ENCODE assay signal across 21 cellular contexts in the genomic region with DNA sequence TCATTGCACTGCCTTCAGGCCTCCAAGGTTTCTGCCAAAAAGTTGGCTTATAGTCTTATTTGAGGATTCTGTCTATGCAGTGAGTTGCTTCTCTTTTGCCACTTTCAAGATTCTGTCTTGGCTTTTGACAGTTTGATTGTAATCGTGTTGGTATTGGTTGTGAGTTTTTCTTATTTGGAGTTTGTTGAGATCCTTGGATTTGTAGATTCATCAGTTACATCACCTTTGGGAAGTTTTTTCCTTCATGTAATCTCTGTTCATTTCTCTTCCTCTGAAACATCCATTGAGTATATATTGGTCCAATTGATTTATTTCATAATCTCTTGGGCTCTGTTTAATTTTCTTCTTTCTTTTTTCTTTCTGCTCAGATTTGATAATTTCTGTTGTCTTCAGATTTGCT. TPM values are rescaled to one million over a fixed set of nuclear protein-coding genes. Genes with fewer than 3 reads are reported as not detected.
DNase-seq lines count a peak whose midpoint lies in the region; ATAC-seq and TF ChIP-seq lines count a peak whose summit lies in the region.
"Had no signal": no experiment of that assay in that cellular context is flagged by ENCODE, and none has a peak within 500 bp of the region (broad histone marks: within the 10 kb centered on the region; RNA-seq: fewer than 3 reads in every experiment).

No MANE protein-coding gene starts in this region.

- H2AFZ ChIP-seq in neural progenitor cell (replicated peaks), result no peak overlapping the region

- H3K36me3 Mint-ChIP-seq in natural killer cell (no peaks in the 10 kb centered on the region), T-helper 17 cell (ENCODE audit: low read depth) (peaks cover 2% of the 10 kb centered on the region), neural progenitor cell (peaks cover 41% of the 10 kb centered on the region)
- H3K36me3 Mint-ChIP-seq in natural killer cell treated with Interleukin-12 subunit alpha and Interleukin-12 subunit beta and Interleukin-15 and Interleukin-18, amount 100 ng/mL, for 72 hours, result peaks cover 9% of the 10 kb centered on the region

- no peaks in the 10 kb centered on the region for H3K27me3 ChIP-seq in neural progenitor cell

- H3K4me3 ChIP-seq in neural progenitor cell, result no peak overlapping the region

- DNase-seq in natural killer cell, result no peak
- DNase-seq in natural killer cell treated with Interleukin-12 subunit alpha and Interleukin-12 subunit beta and Interleukin-15 and Interleukin-18, amount 100 ng/mL, for 72 hours (ENCODE audit: low spot score), result no peak
- no peak for DNase-seq in T-helper 17 cell
- no peak for DNase-seq in neural progenitor cell (ENCODE audit: low spot score)
- no peak for DNase-seq in NOMO-1 (lab: John Stamatoyannopoulos, UW; ENCODE audit: unreplicated experiment in 2 of 2)
- no peak for DNase-seq in HEK293T (ENCODE audit: extremely low spot score)
- DNase-seq: Calu3, DMS79 treated with DMSO at 0.1 percent for 48 hours, GF-D8, Karpas-422, NCI-H1092, NCI-H1417 treated with DMSO at 0.1 percent for 48 hours, NCI-H1694 treated with DMSO at 0.1 percent for 48 hours, NCI-H2081 treated with DMSO at 0.1 percent for 48 hours, NCI-H2171, NCI-H226, NCI-H510A, SHP77 treated with DMSO at 0.1 percent for 48 hours had no signal

- H3K9me3 ChIP-seq in T-helper 17 cell (ENCODE audit: control insufficient read depth, low read length, poor library complexity, severe bottlenecking), result no peaks in the 10 kb centered on the region
- H3K9me3 ChIP-seq in neural progenitor cell (ENCODE audit: low read depth), result peaks cover 5% of the 10 kb centered on the region

- peaks cover 17% of the 10 kb centered on the region for H3K36me3 ChIP-seq in neural progenitor cell

- H3K27ac Mint-ChIP-seq in natural killer cell, result peak overlapping the region; percentile 49 to 57
- peak overlapping the region in 1 of 2 donors; percentile 18 for H3K27ac Mint-ChIP-seq in natural killer cell treated with Interleukin-12 subunit alpha and Interleukin-12 subunit beta and Interleukin-15 and Interleukin-18, amount 100 ng/mL, for 72 hours
- peak overlapping the region; percentile 3 for H3K27ac Mint-ChIP-seq in T-helper 17 cell
- H3K27ac Mint-ChIP-seq in neural progenitor cell, result no peak overlapping the region

- no peaks in the 10 kb centered on the region for H3F3A ChIP-seq in neural progenitor cell (ENCODE audit: low read depth)

- CTCF ChIA-PET in HEK293T (lab: Yijun Ruan, JAX), result interaction anchor here (0.7 kb wide), 1 partner anchor 48 kb away, joined by 3 read pairs; no protein-coding TSS in a partner anchor

- peak overlapping the region; percentile 30 for H3K4me2 ChIP-seq in neural progenitor cell

- intact Hi-C loops in natural killer cell (cut with micrococcal nuclease), result no loop called here

- POLR2A ChIA-PET in HEK293T (lab: Yijun Ruan, JAX), result no interaction called here

- no peak for TF ChIP-seq CTCF in natural killer cell (IDR thresholded peaks at IDR 0.05)
- TF ChIP-seq CTCF in neural progenitor cell (IDR thresholded peaks at IDR 0.05), result no peak

- H3K4me1 Mint-ChIP-seq in natural killer cell, result peaks cover 47 to 67% of the 10 kb centered on the region in 2 donors
- H3K4me1 Mint-ChIP-seq in natural killer cell treated with Interleukin-12 subunit alpha and Interleukin-12 subunit beta and Interleukin-15 and Interleukin-18, amount 100 ng/mL, for 72 hours (ENCODE audit: low read depth in 2 of 2), result peaks cover 37 to 43% of the 10 kb centered on the region in 2 donors
- peaks cover 32% of the 10 kb centered on the region for H3K4me1 Mint-ChIP-seq in T-helper 17 cell
- H3K4me1 Mint-ChIP-seq in neural progenitor cell, result peaks cover 3% of the 10 kb centered on the region

- H4K20me1 ChIP-seq in neural progenitor cell (ENCODE audit: low read depth), result peaks cover 13% of the 10 kb centered on the region

- ATAC-seq in natural killer cell, result no peak
- no peak for ATAC-seq in natural killer cell treated with Interleukin-12 subunit alpha and Interleukin-12 subunit beta and Interleukin-15 and Interleukin-18, amount 100 ng/mL, for 72 hours
- ATAC-seq in T-helper 17 cell, result no peak
- no peak for ATAC-seq in esophagus mucosa
- ATAC-seq: Panc1 had no signal

- no peak overlapping the region for H3K27ac ChIP-seq in neural progenitor cell
- H3K27ac ChIP-seq: C4-2B had no signal

- H3K79me2 ChIP-seq in neural progenitor cell (ENCODE audit: low read depth), result peaks cover 81% of the 10 kb centered on the region

- peak overlapping the region; percentile 51 for H3K4me3 Mint-ChIP-seq in natural killer cell
- H3K4me3 Mint-ChIP-seq in natural killer cell treated with Interleukin-12 subunit alpha and Interleukin-12 subunit beta and Interleukin-15 and Interleukin-18, amount 100 ng/mL, for 72 hours, result no peak overlapping the region
- no peak overlapping the region for H3K4me3 Mint-ChIP-seq in T-helper 17 cell
- no peak overlapping the region for H3K4me3 Mint-ChIP-seq in neural progenitor cell

- H3K9ac ChIP-seq in neural progenitor cell, result no peak overlapping the region

- no peaks in the 10 kb centered on the region for H3K9me3 Mint-ChIP-seq in natural killer cell
- no peaks in the 10 kb centered on the region for H3K9me3 Mint-ChIP-seq in natural killer cell treated with Interleukin-12 subunit alpha and Interleukin-12 subunit beta and Interleukin-15 and Interleukin-18, amount 100 ng/mL, for 72 hours
- peaks cover 17% of the 10 kb centered on the region for H3K9me3 Mint-ChIP-seq in neural progenitor cell

- peaks cover 20% of the 10 kb centered on the region for H3K4me1 ChIP-seq in neural progenitor cell

- H3K27me3 Mint-ChIP-seq in natural killer cell (ENCODE audit: low read depth in 2 of 2), result no peaks in the 10 kb centered on the region
- no peaks in the 10 kb centered on the region for H3K27me3 Mint-ChIP-seq in natural killer cell treated with Interleukin-12 subunit alpha and Interleukin-12 subunit beta and Interleukin-15 and Interleukin-18, amount 100 ng/mL, for 72 hours
- no peaks in the 10 kb centered on the region for H3K27me3 Mint-ChIP-seq in T-helper 17 cell
- H3K27me3 Mint-ChIP-seq in neural progenitor cell (ENCODE audit: insufficient read depth, low read depth), result no peaks in the 10 kb centered on the region

TF ChIP-seq in HEK293T, 16 proteins besides CTCF, POLR2A, EP300 and RAD21:
- no peak for TF ChIP-seq CTBP1 (IDR thresholded peaks at IDR 0.05; ENCODE audit: borderline replicate concordance)

RNA-seq across cellular contexts. Expression of a gene that starts 59.8 kb away (rescaled TPM):
- total RNA-seq in natural killer cell (100 to 1,000 TPM; 367 to 422 (median 383) TPM), T-helper 17 cell (100 to 1,000 TPM; 191 to 220 TPM), neural progenitor cell (ENCODE audit: low replicate concordance) (288 and 560 TPM in 2 replicates), esophagus mucosa (102 TPM)
- total RNA-seq in natural killer cell treated with Interleukin-12 subunit alpha and Interleukin-12 subunit beta and Interleukin-15 and Interleukin-18, amount 100 ng/mL, for 72 hours, result 100 to 1,000 TPM; 151 to 255 TPM
